In the genomic region with DNA sequence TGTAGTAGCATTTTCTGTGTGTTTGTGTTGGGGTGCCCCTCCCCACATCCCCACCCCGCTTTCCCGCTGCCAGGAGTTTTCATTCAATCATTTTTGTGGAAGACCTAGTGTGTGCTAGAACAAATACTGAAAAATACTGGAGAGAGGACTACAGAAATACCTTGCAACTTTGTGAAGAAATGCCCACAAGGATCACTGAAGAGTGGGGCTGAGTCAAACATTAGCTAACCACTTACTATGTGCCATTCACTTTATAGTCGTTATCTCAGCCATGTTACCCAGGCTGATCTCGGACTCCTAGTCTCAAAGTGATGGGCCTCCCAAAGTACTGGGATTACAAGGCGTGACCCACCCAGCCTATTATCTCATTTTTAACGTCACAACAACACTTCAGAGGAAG, we compare ENCODE assay signal across 8 cellular contexts. TPM values are rescaled to one million over a fixed set of nuclear protein-coding genes. Genes with fewer than 3 reads are reported as not detected.
DNase-seq lines count a peak whose midpoint lies in the region; ATAC-seq and TF ChIP-seq lines count a peak whose summit lies in the region.

No MANE protein-coding gene starts in this region.

- H3K4me1 Mint-ChIP-seq in MCF 10A (ENCODE audit: insufficient read depth, unreplicated experiment): peaks cover 17% of the 10 kb centered on the region

- H3K36me3 Mint-ChIP-seq in MCF 10A (ENCODE audit: insufficient read depth, unreplicated experiment): no peaks in the 10 kb centered on the region

- peak overlapping the region; percentile 57 for H3K9ac ChIP-seq in muscle layer of colon (ENCODE audit: low read length)

- peaks cover 34% of the 10 kb centered on the region for H3K4me1 ChIP-seq in muscle layer of colon (ENCODE audit: insufficient read depth, low read length)

- H3K36me3 ChIP-seq in muscle layer of colon (ENCODE audit: insufficient read depth, low read length): peaks cover 7% of the 10 kb centered on the region

- no peaks in the 10 kb centered on the region for H3K9me3 Mint-ChIP-seq in MCF 10A (ENCODE audit: unreplicated experiment)

- peak overlapping the region; percentile 97 for H3K27ac Mint-ChIP-seq in MCF 10A (ENCODE audit: low read depth, unreplicated experiment)

- POLR2A ChIA-PET in MCF 10A (lab: Yijun Ruan, JAX): interaction anchor here (0.7 to 7.2 kb wide), 18 partner anchors 8 to 154 kb away, joined by 3 to 150 read pairs (median 6); a partner anchor contains a TSS

- H3K9me3 ChIP-seq in muscle layer of colon (ENCODE audit: low read length): no peaks in the 10 kb centered on the region

- intact Hi-C loops in MCF 10A (cut with micrococcal nuclease): no loop called here

- H3K4me3 Mint-ChIP-seq in MCF 10A (ENCODE audit: unreplicated experiment): peak overlapping the region; percentile 86

- no TSS peak for BruUV-seq in MCF 10A (replicated peaks; lab: Mats Ljungman, UMichigan)

- peak overlapping the region; percentile 99 for H3K27ac ChIP-seq in muscle layer of colon (ENCODE audit: low read depth, low read length)

- TF ChIP-seq CTCF in AG10803 (conservative IDR thresholded peaks at IDR 0.05; ENCODE audit: low read length) (no peak), MCF 10A (IDR thresholded peaks at IDR 0.05; ENCODE audit: unreplicated experiment) (no peak)

- H3K27me3 Mint-ChIP-seq in MCF 10A (ENCODE audit: insufficient read depth, unreplicated experiment): no peaks in the 10 kb centered on the region

- DNase-seq in AG10803 (ENCODE audit: low read depth): no peak
- DNase-seq in MCF 10A (ENCODE audit: unreplicated experiment): no peak
- no peak for DNase-seq in SW480 (ENCODE audit: low spot score)
- no peak for DNase-seq in germinal center (ENCODE audit: low spot score)

- no peaks in the 10 kb centered on the region for H3K27me3 ChIP-seq in muscle layer of colon (ENCODE audit: control insufficient read depth in 1 of 2, insufficient read depth in 2 of 2, low read length in 2 of 2)

- ATAC-seq in HG02981 (IDR thresholded peaks at IDR 0.05; ENCODE audit: unreplicated experiment) (peak; percentile 2), HG03571 (IDR thresholded peaks at IDR 0.05; ENCODE audit: unreplicated experiment) (no peak), HG03469 (IDR thresholded peaks at IDR 0.05; ENCODE audit: unreplicated experiment) (no peak)

- peak overlapping the region; percentile 90 for H3K4me3 ChIP-seq in AG10803 (ENCODE audit: low read length)
- H3K4me3 ChIP-seq in muscle layer of colon (ENCODE audit: low read depth in 1 of 2, low read length in 2 of 2): peak overlapping the region in 1 of 2 donors; percentile 100

- CTCF ChIA-PET in MCF 10A (lab: Yijun Ruan, JAX): interaction anchor here (0.6 to 5.3 kb wide), 7 partner anchors 10 to 114 kb away, joined by 3 to 37 read pairs (median 5); no protein-coding TSS in a partner anchor

RNA-seq across cellular contexts. Expression of a gene that starts 0.6 kb away (rescaled TPM):
- total RNA-seq in MCF 10A (2022): 27.8 and 35.7 TPM in 2 replicates

RNA-seq across cellular contexts. Expression of a gene that starts 16.6 kb away (rescaled TPM):
- not detected in 2 replicates for total RNA-seq in MCF 10A (2022)

RNA-seq across cellular contexts. Expression of a gene that starts 20.0 kb away (rescaled TPM):
- 282 and 369 TPM in 2 replicates for total RNA-seq in MCF 10A (2022)

RNA-seq across cellular contexts. Expression of a gene that starts 41.4 kb away (rescaled TPM):
- 0.35 and 0.93 TPM in 2 replicates for total RNA-seq in MCF 10A (2022)

RNA-seq across cellular contexts. Expression of a gene that starts 50.6 kb away (rescaled TPM):
- total RNA-seq in MCF 10A (2022): 76.9 and 92.5 TPM in 2 replicates
